ENCODE assay signal across 1 cellular context in genomic region chr5:139422307-139422893, GRCh38.
TF ChIP-seq lines count a peak whose summit lies in the region.

No MANE protein-coding gene starts in this region.

TF ChIP-seq in GM12878, 131 proteins besides CTCF, POLR2A, EP300 and RAD21 (continued from another document and continues in another):
- TF ChIP-seq ZBTB33 (IDR thresholded peaks at IDR 0.05) (no peak), YY1 (IDR thresholded peaks at IDR 0.05; ENCODE audit: low read depth, low read length) (peak; percentile 53; the same call in 1 of the 2 replicates), MTA2 (IDR thresholded peaks at IDR 0.05; ENCODE audit: low read depth) (no peak), CBFB (IDR thresholded peaks at IDR 0.05; ENCODE audit: low read depth) (no peak), WRNIP1 (IDR thresholded peaks at IDR 0.05; ENCODE audit: borderline replicate concordance, low read depth, low read length) (no peak), JUNB (IDR thresholded peaks at IDR 0.05) (no peak), HDAC6 (IDR thresholded peaks at IDR 0.05; ENCODE audit: unreplicated experiment) (no peak), ZZZ3 (IDR thresholded peaks at IDR 0.05; ENCODE audit: control insufficient read depth, insufficient read length, low read depth) (no peak), NR2C2 (IDR thresholded peaks at IDR 0.05; ENCODE audit: borderline replicate concordance, control insufficient read depth, insufficient read length, low read depth) (no peak), NBN (IDR thresholded peaks at IDR 0.05) (no peak), CBX3 (IDR thresholded peaks at IDR 0.05; ENCODE audit: borderline replicate concordance, low read depth) (no peak), RFX5 (IDR thresholded peaks at IDR 0.05; ENCODE audit: low read depth, low read length) (no peak), GATAD2B (conservative IDR thresholded peaks at IDR 0.05; ENCODE audit: low read depth) (no peak), FOXK2 (IDR thresholded peaks at IDR 0.05) (no peak), RUNX3 (IDR thresholded peaks at IDR 0.05; ENCODE audit: low read length) (0 out of 2 replicates have a peak, but pooled peaks have one; percentile 16), BCL11A (IDR thresholded peaks at IDR 0.05; ENCODE audit: low read depth, low read length) (no peak), STAT3 (IDR thresholded peaks at IDR 0.05; ENCODE audit: low read depth, low read length) (no peak), PKNOX1 (IDR thresholded peaks at IDR 0.05) (no peak), CEBPB (IDR thresholded peaks at IDR 0.05; ENCODE audit: borderline replicate concordance in 1 of 2, low read depth in 2 of 2, low read length in 2 of 2) (no peak), YBX1 (IDR thresholded peaks at IDR 0.05) (no peak), CHD4 (IDR thresholded peaks at IDR 0.05) (no peak), NFYA (IDR thresholded peaks at IDR 0.05; ENCODE audit: borderline replicate concordance, low read depth, low read length) (no peak), IRF5 (IDR thresholded peaks at IDR 0.05; ENCODE audit: borderline replicate concordance) (no peak), ETV6 (conservative IDR thresholded peaks at IDR 0.05 in 1 of 2, IDR thresholded peaks at IDR 0.05 in 1 of 2; ENCODE audit: borderline replicate concordance in 1 of 2, low read depth in 1 of 2) (no peak), BHLHE40 (IDR thresholded peaks at IDR 0.05; ENCODE audit: borderline replicate concordance in 1 of 2, low read depth in 2 of 2, low read length in 1 of 2) (no peak), NR2F1 (conservative IDR thresholded peaks at IDR 0.05) (no peak), IRF4 (IDR thresholded peaks at IDR 0.05; ENCODE audit: low read depth, low read length) (no peak), NRF1 (conservative IDR thresholded peaks at IDR 0.05; ENCODE audit: low read depth, low read length) (no peak), CHD2 (IDR thresholded peaks at IDR 0.05; ENCODE audit: borderline replicate concordance, low read depth, low read length) (no peak), PAX5 (IDR thresholded peaks at IDR 0.05; ENCODE audit: borderline replicate concordance, low read depth, low read length) (no peak), MXI1 (IDR thresholded peaks at IDR 0.05; ENCODE audit: low read depth, low read length) (no peak), SRF (IDR thresholded peaks at IDR 0.05; ENCODE audit: low read depth in 2 of 2, low read length in 2 of 2) (no peak), SP1 (IDR thresholded peaks at IDR 0.05; ENCODE audit: low read depth, low read length) (no peak)
- TF ChIP-seq, protein P1, sequence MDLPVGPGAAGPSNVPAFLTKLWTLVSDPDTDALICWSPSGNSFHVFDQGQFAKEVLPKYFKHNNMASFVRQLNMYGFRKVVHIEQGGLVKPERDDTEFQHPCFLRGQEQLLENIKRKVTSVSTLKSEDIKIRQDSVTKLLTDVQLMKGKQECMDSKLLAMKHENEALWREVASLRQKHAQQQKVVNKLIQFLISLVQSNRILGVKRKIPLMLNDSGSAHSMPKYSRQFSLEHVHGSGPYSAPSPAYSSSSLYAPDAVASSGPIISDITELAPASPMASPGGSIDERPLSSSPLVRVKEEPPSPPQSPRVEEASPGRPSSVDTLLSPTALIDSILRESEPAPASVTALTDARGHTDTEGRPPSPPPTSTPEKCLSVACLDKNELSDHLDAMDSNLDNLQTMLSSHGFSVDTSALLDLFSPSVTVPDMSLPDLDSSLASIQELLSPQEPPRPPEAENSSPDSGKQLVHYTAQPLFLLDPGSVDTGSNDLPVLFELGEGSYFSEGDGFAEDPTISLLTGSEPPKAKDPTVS (IDR thresholded peaks at IDR 0.05; ENCODE audit: low read depth, low read length) = no peak
- TF ChIP-seq, protein P2, sequence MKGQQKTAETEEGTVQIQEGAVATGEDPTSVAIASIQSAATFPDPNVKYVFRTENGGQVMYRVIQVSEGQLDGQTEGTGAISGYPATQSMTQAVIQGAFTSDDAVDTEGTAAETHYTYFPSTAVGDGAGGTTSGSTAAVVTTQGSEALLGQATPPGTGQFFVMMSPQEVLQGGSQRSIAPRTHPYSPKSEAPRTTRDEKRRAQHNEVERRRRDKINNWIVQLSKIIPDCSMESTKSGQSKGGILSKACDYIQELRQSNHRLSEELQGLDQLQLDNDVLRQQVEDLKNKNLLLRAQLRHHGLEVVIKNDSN (IDR thresholded peaks at IDR 0.05; ENCODE audit: borderline replicate concordance, extremely low read length, insufficient read depth, low read depth, low read length) = no peak
- TF ChIP-seq, protein P3, sequence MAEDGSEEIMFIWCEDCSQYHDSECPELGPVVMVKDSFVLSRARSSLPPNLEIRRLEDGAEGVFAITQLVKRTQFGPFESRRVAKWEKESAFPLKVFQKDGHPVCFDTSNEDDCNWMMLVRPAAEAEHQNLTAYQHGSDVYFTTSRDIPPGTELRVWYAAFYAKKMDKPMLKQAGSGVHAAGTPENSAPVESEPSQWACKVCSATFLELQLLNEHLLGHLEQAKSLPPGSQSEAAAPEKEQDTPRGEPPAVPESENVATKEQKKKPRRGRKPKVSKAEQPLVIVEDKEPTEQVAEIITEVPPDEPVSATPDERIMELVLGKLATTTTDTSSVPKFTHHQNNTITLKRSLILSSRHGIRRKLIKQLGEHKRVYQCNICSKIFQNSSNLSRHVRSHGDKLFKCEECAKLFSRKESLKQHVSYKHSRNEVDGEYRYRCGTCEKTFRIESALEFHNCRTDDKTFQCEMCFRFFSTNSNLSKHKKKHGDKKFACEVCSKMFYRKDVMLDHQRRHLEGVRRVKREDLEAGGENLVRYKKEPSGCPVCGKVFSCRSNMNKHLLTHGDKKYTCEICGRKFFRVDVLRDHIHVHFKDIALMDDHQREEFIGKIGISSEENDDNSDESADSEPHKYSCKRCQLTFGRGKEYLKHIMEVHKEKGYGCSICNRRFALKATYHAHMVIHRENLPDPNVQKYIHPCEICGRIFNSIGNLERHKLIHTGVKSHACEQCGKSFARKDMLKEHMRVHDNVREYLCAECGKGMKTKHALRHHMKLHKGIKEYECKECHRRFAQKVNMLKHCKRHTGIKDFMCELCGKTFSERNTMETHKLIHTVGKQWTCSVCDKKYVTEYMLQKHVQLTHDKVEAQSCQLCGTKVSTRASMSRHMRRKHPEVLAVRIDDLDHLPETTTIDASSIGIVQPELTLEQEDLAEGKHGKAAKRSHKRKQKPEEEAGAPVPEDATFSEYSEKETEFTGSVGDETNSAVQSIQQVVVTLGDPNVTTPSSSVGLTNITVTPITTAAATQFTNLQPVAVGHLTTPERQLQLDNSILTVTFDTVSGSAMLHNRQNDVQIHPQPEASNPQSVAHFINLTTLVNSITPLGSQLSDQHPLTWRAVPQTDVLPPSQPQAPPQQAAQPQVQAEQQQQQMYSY (CRISPR knock-in tag; IDR thresholded peaks at IDR 0.05) = no peak
- TF ChIP-seq, protein P4, sequence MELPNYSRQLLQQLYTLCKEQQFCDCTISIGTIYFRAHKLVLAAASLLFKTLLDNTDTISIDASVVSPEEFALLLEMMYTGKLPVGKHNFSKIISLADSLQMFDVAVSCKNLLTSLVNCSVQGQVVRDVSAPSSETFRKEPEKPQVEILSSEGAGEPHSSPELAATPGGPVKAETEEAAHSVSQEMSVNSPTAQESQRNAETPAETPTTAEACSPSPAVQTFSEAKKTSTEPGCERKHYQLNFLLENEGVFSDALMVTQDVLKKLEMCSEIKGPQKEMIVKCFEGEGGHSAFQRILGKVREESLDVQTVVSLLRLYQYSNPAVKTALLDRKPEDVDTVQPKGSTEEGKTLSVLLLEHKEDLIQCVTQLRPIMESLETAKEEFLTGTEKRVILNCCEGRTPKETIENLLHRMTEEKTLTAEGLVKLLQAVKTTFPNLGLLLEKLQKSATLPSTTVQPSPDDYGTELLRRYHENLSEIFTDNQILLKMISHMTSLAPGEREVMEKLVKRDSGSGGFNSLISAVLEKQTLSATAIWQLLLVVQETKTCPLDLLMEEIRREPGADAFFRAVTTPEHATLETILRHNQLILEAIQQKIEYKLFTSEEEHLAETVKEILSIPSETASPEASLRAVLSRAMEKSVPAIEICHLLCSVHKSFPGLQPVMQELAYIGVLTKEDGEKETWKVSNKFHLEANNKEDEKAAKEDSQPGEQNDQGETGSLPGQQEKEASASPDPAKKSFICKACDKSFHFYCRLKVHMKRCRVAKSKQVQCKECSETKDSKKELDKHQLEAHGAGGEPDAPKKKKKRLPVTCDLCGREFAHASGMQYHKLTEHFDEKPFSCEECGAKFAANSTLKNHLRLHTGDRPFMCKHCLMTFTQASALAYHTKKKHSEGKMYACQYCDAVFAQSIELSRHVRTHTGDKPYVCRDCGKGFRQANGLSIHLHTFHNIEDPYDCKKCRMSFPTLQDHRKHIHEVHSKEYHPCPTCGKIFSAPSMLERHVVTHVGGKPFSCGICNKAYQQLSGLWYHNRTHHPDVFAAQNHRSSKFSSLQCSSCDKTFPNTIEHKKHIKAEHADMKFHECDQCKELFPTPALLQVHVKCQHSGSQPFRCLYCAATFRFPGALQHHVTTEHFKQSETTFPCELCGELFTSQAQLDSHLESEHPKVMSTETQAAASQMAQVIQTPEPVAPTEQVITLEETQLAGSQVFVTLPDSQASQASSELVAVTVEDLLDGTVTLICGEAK (IDR thresholded peaks at IDR 0.05; ENCODE audit: borderline replicate concordance) = no peak
- TF ChIP-seq, protein P5, sequence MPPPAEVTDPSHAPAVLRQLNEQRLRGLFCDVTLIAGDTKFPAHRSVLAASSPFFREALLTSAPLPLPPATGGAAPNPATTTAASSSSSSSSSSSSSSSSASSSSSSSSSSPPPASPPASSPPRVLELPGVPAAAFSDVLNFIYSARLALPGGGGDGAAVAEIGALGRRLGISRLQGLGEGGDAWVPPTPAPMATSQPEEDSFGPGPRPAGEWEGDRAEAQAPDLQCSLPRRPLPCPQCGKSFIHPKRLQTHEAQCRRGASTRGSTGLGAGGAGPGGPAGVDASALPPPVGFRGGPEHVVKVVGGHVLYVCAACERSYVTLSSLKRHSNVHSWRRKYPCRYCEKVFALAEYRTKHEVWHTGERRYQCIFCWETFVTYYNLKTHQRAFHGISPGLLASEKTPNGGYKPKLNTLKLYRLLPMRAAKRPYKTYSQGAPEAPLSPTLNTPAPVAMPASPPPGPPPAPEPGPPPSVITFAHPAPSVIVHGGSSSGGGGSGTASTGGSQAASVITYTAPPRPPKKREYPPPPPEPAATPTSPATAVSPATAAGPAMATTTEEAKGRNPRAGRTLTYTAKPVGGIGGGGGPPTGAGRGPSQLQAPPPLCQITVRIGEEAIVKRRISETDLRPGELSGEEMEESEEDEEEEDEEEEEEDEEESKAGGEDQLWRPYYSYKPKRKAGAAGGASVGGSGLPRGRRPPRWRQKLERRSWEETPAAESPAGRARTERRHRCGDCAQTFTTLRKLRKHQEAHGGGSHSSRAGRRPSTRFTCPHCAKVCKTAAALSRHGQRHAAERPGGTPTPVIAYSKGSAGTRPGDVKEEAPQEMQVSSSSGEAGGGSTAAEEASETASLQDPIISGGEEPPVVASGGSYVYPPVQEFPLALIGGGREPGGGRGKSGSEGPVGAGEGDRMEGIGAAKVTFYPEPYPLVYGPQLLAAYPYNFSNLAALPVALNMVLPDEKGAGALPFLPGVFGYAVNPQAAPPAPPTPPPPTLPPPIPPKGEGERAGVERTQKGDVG (CRISPR knock-in tag; IDR thresholded peaks at IDR 0.05) = no peak
